ENCODE assay signal across 1 cellular context in the genomic region with DNA sequence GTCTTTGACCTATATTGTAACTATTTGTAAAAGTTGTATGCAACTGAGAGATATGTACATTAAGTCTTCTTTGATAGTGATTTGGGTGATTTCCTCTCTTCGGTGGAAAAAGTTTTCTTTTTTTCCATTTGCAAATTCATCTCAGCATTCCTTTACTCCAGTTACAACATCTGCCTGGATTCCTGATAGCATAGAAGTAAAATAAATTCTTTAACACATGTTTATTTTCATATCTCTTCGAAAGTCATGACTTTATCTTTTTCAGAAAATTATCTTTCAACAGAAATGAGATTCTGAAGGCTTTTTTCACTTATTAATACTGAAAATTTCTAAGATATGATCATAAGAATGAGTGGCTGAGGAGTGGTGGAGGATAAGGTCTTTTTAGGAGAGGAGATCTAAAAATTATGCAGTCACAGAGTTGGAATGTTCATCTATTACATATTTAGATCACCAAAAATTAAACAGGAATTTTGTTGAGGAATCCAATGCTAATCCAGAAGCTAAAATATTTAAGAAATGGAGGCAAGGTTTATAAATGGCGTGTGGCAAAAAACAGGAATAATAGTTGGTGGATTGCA.
TF ChIP-seq lines count a peak whose summit lies in the region.

No MANE protein-coding gene starts in this region.

TF ChIP-seq in GM23338, 12 proteins besides CTCF, POLR2A, EP300 and RAD21 (continued from another document):
- no peak for TF ChIP-seq ZNF462 (CRISPR knock-in tag; IDR thresholded peaks at IDR 0.05)
- no peak for TF ChIP-seq ZNF114 (CRISPR knock-in tag; IDR thresholded peaks at IDR 0.05)
- TF ChIP-seq, protein P1, sequence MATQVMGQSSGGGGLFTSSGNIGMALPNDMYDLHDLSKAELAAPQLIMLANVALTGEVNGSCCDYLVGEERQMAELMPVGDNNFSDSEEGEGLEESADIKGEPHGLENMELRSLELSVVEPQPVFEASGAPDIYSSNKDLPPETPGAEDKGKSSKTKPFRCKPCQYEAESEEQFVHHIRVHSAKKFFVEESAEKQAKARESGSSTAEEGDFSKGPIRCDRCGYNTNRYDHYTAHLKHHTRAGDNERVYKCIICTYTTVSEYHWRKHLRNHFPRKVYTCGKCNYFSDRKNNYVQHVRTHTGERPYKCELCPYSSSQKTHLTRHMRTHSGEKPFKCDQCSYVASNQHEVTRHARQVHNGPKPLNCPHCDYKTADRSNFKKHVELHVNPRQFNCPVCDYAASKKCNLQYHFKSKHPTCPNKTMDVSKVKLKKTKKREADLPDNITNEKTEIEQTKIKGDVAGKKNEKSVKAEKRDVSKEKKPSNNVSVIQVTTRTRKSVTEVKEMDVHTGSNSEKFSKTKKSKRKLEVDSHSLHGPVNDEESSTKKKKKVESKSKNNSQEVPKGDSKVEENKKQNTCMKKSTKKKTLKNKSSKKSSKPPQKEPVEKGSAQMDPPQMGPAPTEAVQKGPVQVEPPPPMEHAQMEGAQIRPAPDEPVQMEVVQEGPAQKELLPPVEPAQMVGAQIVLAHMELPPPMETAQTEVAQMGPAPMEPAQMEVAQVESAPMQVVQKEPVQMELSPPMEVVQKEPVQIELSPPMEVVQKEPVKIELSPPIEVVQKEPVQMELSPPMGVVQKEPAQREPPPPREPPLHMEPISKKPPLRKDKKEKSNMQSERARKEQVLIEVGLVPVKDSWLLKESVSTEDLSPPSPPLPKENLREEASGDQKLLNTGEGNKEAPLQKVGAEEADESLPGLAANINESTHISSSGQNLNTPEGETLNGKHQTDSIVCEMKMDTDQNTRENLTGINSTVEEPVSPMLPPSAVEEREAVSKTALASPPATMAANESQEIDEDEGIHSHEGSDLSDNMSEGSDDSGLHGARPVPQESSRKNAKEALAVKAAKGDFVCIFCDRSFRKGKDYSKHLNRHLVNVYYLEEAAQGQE (IDR thresholded peaks at IDR 0.05; ENCODE audit: unreplicated experiment): no peak
